In the genomic region with DNA sequence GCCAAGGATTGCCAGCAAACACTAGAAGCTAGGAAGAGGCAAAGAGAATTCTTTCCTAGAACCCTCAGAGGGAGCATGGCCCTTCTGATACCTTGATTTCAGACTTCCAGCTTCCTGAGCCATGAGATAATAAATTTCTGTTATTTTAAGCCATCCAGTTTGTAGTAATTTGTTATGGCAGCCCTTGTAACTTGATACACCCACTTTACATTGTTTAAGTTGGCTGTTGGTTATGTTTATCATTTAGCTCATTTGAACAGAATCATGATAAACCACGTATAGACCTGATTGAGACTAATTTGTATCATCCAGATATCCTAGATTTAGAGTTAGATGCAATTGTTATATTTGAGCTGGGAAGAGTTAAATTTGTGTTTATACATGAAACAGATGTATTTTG, we compare ENCODE assay signal across 29 cellular contexts. TPM values are rescaled to one million over a fixed set of nuclear protein-coding genes. Genes with fewer than 3 reads are reported as not detected.
A peak's percentile ranks its signal among the peaks of the same experiment; 100 is the strongest.
DNase-seq lines count a peak whose midpoint lies in the region; ATAC-seq, FAIRE-seq and TF ChIP-seq lines count a peak whose summit lies in the region.
"Had no signal": no experiment of that assay in that cellular context is flagged by ENCODE, and none has a peak within 500 bp of the region (broad histone marks: within the 10 kb centered on the region; RNA-seq: fewer than 3 reads in every experiment).

No MANE protein-coding gene starts in this region.

- TF ChIP-seq CTCF in Loucy (conservative IDR thresholded peaks at IDR 0.05; ENCODE audit: low read length) = no peak
- TF ChIP-seq CTCF in endothelial cell of umbilical vein (IDR thresholded peaks at IDR 0.05; ENCODE audit: extremely low read depth in 1 of 2, insufficient read depth in 1 of 2, low read depth in 1 of 2, low read length in 2 of 2) = no peak

- no peak for FAIRE-seq in endothelial cell of umbilical vein (lab: Jason Lieb, UNC)
- FAIRE-seq: GM12878, GM19239, H1, HTR-8/SVneo had no signal

- no TSS peak for BruUV-seq in endothelial cell of umbilical vein (replicated peaks; lab: Mats Ljungman, UMichigan)

- dilution Hi-C loops in endothelial cell of umbilical vein (cut with MboI; ENCODE audit: extremely low pct_ligation_motif_present, low sequenced_read_pairs) = no loop called here

- H3K79me2 ChIP-seq in Loucy (ENCODE audit: insufficient read depth, low read length) (no peaks in the 10 kb centered on the region), endothelial cell of umbilical vein (ENCODE audit: control insufficient read depth, insufficient read depth, low read length) (no peaks in the 10 kb centered on the region)

- no peaks in the 10 kb centered on the region for H4K20me1 ChIP-seq in Loucy (ENCODE audit: insufficient read depth, low read length, poor library complexity, severe bottlenecking)
- H4K20me1 ChIP-seq in endothelial cell of umbilical vein (replicated peaks; ENCODE audit: control insufficient read depth, extremely low read depth, insufficient read depth, low read length) = no peaks in the 10 kb centered on the region

- H2AFZ ChIP-seq in Loucy (ENCODE audit: low read length) (peak overlapping the region; percentile 57; the same call in 1 of the 2 replicates), endothelial cell of umbilical vein (ENCODE audit: low read depth, low read length) (no peak overlapping the region)

- no peak overlapping the region for H3K4me2 ChIP-seq in Loucy (ENCODE audit: low read depth, low read length, poor library complexity, severe bottlenecking)
- H3K4me2 ChIP-seq in endothelial cell of umbilical vein (ENCODE audit: insufficient read depth, low read length) = no peak overlapping the region

- H3K9me2 ChIP-seq in Loucy (replicated peaks; ENCODE audit: low read depth, low read length) = no peaks in the 10 kb centered on the region

- POLR2A ChIA-PET in endothelial cell of umbilical vein (lab: Charles Lee) = interaction anchor here (1.2 kb wide), 1 partner anchor 9 kb away, joined by 3 read pairs; the partner anchor contains the start of gene TES

- no peaks in the 10 kb centered on the region for H3K4me1 ChIP-seq in Loucy (ENCODE audit: insufficient read depth, low read length, poor library complexity, severe bottlenecking)
- H3K4me1 ChIP-seq in endothelial cell of umbilical vein (ENCODE audit: control insufficient read depth, extremely low read depth, insufficient read depth, low read length) = no peaks in the 10 kb centered on the region

- no peak for TF ChIP-seq POLR2A in endothelial cell of umbilical vein (IDR thresholded peaks at IDR 0.05; ENCODE audit: low read depth, low read length)

- no peak overlapping the region for H3K27ac ChIP-seq in endothelial cell of umbilical vein (ENCODE audit: insufficient read depth, low read depth, low read length)
- H3K27ac ChIP-seq: 22Rv1, C4-2B, RWPE1 had no signal

- intact Hi-C loops in endothelial cell of umbilical vein (cut with micrococcal nuclease) = loop anchor here (1.0 kb wide), 1 partner anchor 9 kb away; the partner anchor contains the start of gene TES

- ATAC-seq in GM18907 (IDR thresholded peaks at IDR 0.05; ENCODE audit: unreplicated experiment) = no peak
- ATAC-seq in HG03108 (IDR thresholded peaks at IDR 0.05; ENCODE audit: unreplicated experiment) = no peak
- ATAC-seq: CD8-positive, alpha-beta T cell; GM12878; HCT116; Panc1 had no signal

- H3K9ac ChIP-seq in Loucy (ENCODE audit: low read depth, low read length, poor library complexity, severe bottlenecking) (no peak overlapping the region), endothelial cell of umbilical vein (replicated peaks; ENCODE audit: extremely low read depth, insufficient read depth, low read length) (no peak overlapping the region)

- H3K27me3 ChIP-seq in Loucy (ENCODE audit: insufficient read depth, low read length, poor library complexity, severe bottlenecking) = no peaks in the 10 kb centered on the region
- H3K27me3 ChIP-seq in endothelial cell of umbilical vein (ENCODE audit: control insufficient read depth in 2 of 2, insufficient read depth in 2 of 2, low read length in 2 of 2) = no peaks in the 10 kb centered on the region

- H3K36me3 ChIP-seq in Loucy (ENCODE audit: insufficient read depth, low read length) (no peaks in the 10 kb centered on the region), endothelial cell of umbilical vein (ENCODE audit: control insufficient read depth in 2 of 2, extremely low read depth in 1 of 2, insufficient read depth in 2 of 2, low read length in 2 of 2) (no peaks in the 10 kb centered on the region)

- peak; percentile 48 for DNase-seq in NCI-H1105 treated with DMSO at 0.1 percent for 48 hours (lab: John Stamatoyannopoulos, UW)
- DNase-seq in NCI-H1105 (lab: John Stamatoyannopoulos, UW) = no peak
- DNase-seq in Daoy (ENCODE audit: low read depth) = peak; percentile 65
- peak; percentile 41 for DNase-seq in endothelial cell of umbilical vein (ENCODE audit: low read depth, low spot score)
- DNase-seq in DMS153 treated with DMSO at 0.1 percent for 48 hours (lab: John Stamatoyannopoulos, UW; ENCODE audit: unreplicated experiment) = no peak
- DNase-seq: CD8-positive, alpha-beta T cell; GDM1; KG1; MM.1S; NCI-H1436; NCI-H187; NCI-H2171; NCI-H345; NCI-H510A treated with DMSO at 0.1 percent for 48 hours; NCI-H774; SHP77 treated with DMSO at 0.1 percent for 48 hours; T-helper 9 cell had no signal

- CTCF ChIA-PET in endothelial cell of umbilical vein (lab: Charles Lee) = interaction anchor here (1.1 to 1.6 kb wide), 5 partner anchors 9 to 62 kb away, joined by 3 to 12 read pairs (median 5); partner anchors contain the start of gene TES

- no peaks in the 10 kb centered on the region for H3K9me1 ChIP-seq in endothelial cell of umbilical vein (replicated peaks; ENCODE audit: control insufficient read depth, extremely low read depth, insufficient read depth, low read length)

- H3K9me3 ChIP-seq in Loucy (ENCODE audit: insufficient read depth, low read depth, low read length) (no peaks in the 10 kb centered on the region), endothelial cell of umbilical vein (replicated peaks; ENCODE audit: control insufficient read depth, insufficient read depth, low read length) (no peaks in the 10 kb centered on the region)

- no peak overlapping the region for H3K4me3 ChIP-seq in Loucy (ENCODE audit: low read length, poor library complexity, severe bottlenecking)
- no peak overlapping the region for H3K4me3 ChIP-seq in endothelial cell of umbilical vein (replicated peaks in 1 of 3; ENCODE audit: insufficient read depth in 1 of 3, low read depth in 1 of 3, low read length in 3 of 3)
- H3K4me3 ChIP-seq: GM12878 had no signal

- H3F3A ChIP-seq in Loucy (ENCODE audit: low read depth) = no peaks in the 10 kb centered on the region

TF ChIP-seq in endothelial cell of umbilical vein, 7 proteins besides CTCF, POLR2A, EP300 and RAD21:
- TF ChIP-seq EZH2 (IDR thresholded peaks at IDR 0.05; ENCODE audit: borderline replicate concordance, low read depth, low read length, severe bottlenecking) (no peak), MAX (IDR thresholded peaks at IDR 0.05; ENCODE audit: insufficient read depth, insufficient read length) (no peak), FOS (IDR thresholded peaks at IDR 0.05; ENCODE audit: borderline replicate concordance, insufficient read depth, low read length) (no peak), GATA2 (IDR thresholded peaks at IDR 0.05; ENCODE audit: insufficient read depth, insufficient read length, low read depth, low read length) (no peak), MYC (IDR thresholded peaks at IDR 0.05; ENCODE audit: low read depth, low read length) (no peak), JUN (IDR thresholded peaks at IDR 0.05; ENCODE audit: borderline replicate concordance, insufficient read depth, insufficient read length, low read depth) (no peak), POLR2AphosphoS5 (IDR thresholded peaks at IDR 0.05; ENCODE audit: insufficient read depth, low read depth, low read length) (no peak)

RNA-seq across cellular contexts. Expression of gene TES, which starts 9.4 kb away (rescaled TPM):
- 7.6 and 18.5 TPM in 2 replicates for total RNA-seq in Daoy (2014; rRNA removed; shearing (Covaris generic))
- 50.5 and 64.8 TPM in 2 replicates for total RNA-seq in endothelial cell of umbilical vein
- 31.3 and 35.3 TPM in 2 replicates for polyA plus RNA-seq in endothelial cell of umbilical vein
- 31.6 and 33.6 TPM in 2 replicates for polyA plus RNA-seq in endothelial cell of umbilical vein (2011; cell fraction: cytosol; rRNA removed)
- 116 and 122 TPM in 2 replicates for polyA plus RNA-seq in endothelial cell of umbilical vein (2011; cell fraction: nucleus; rRNA removed)
- 28.0 and 38.8 TPM in 2 replicates for polyA plus RNA-seq in endothelial cell of umbilical vein (2012)
- polyA minus RNA-seq in endothelial cell of umbilical vein = 44.3 and 48.7 TPM in 2 replicates
- polyA minus RNA-seq in endothelial cell of umbilical vein (2011; cell fraction: cytosol; rRNA and poly(A)+ RNA removed) = 39.0 TPM
- 72.9 and 85.3 TPM in 2 replicates for polyA minus RNA-seq in endothelial cell of umbilical vein (2011; cell fraction: nucleus; rRNA and poly(A)+ RNA removed)

Comparison
In these comparisons a context has a peak if more than half of its experiments do, and no peak if none do; other contexts are left out.
1. DNase-seq: peak in NCI-H1105 treated with DMSO at 0.1 percent for 48 hours (single experiment), Daoy (single experiment) and endothelial cell of umbilical vein (single experiment); none in NCI-H1105 (single experiment) and DMS153 treated with DMSO at 0.1 percent for 48 hours (single experiment).